In genomic region chr15:96213896-96214295, GRCh38 we compare ENCODE assay signal across 1 cellular context.
TF ChIP-seq lines count a peak whose summit lies in the region.

No MANE protein-coding gene starts in this region.

TF ChIP-seq in liver, 16 proteins besides CTCF, POLR2A, EP300 and RAD21 (continued from another document):
- TF ChIP-seq MAX (IDR thresholded peaks at IDR 0.05) (no peak), FOXA2 (IDR thresholded peaks at IDR 0.05) (peak; percentile 8), HNF4G (IDR thresholded peaks at IDR 0.05) (no peak), REST (IDR thresholded peaks at IDR 0.05) (no peak), TAF1 (conservative IDR thresholded peaks at IDR 0.05) (no peak), FOXA1 (IDR thresholded peaks at IDR 0.05) (no peak), HNF4A (conservative IDR thresholded peaks at IDR 0.05) (peak; percentile 44 to 46), JUND (IDR thresholded peaks at IDR 0.05) (peak in 1 of 2 donors; percentile 6), YY1 (IDR thresholded peaks at IDR 0.05) (peak; percentile 58)
TF ChIP-seq in liver: peak in this region for 6.
